In the genomic region with DNA sequence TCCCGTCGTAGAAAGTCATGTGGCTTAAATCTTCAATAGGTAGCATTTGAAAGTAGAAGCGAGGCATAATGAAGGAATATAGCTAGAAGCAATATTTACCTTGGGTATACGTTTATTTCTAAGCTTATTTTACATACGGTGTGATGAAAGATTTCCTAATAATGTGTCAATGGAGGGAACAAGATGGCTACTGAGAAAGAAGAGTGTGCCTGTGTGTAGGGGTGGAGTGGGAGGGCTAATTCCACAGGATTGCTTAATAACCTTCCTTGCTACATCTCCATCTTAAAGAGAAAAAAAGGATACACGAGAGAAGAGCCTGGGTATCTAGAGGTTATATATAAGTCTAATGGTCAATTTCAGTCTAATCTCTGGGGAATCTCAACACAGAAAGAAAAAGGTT, we compare ENCODE assay signal across 1 cellular context.
TF ChIP-seq lines count a peak whose summit lies in the region.

No MANE protein-coding gene starts in this region.

TF ChIP-seq in WTC11, 78 proteins besides CTCF, POLR2A, EP300 and RAD21 (continued from another document):
- TF ChIP-seq, protein P1, sequence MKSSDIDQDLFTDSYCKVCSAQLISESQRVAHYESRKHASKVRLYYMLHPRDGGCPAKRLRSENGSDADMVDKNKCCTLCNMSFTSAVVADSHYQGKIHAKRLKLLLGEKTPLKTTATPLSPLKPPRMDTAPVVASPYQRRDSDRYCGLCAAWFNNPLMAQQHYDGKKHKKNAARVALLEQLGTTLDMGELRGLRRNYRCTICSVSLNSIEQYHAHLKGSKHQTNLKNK (CRISPR knock-in tag; IDR thresholded peaks at IDR 0.05): no peak
- TF ChIP-seq, protein P2, sequence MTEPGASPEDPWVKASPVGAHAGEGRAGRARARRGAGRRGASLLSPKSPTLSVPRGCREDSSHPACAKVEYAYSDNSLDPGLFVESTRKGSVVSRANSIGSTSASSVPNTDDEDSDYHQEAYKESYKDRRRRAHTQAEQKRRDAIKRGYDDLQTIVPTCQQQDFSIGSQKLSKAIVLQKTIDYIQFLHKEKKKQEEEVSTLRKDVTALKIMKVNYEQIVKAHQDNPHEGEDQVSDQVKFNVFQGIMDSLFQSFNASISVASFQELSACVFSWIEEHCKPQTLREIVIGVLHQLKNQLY (CRISPR knock-in tag; IDR thresholded peaks at IDR 0.05): no peak
- TF ChIP-seq FOXK1 (CRISPR knock-in tag; IDR thresholded peaks at IDR 0.05): no peak
- TF ChIP-seq, protein P3, sequence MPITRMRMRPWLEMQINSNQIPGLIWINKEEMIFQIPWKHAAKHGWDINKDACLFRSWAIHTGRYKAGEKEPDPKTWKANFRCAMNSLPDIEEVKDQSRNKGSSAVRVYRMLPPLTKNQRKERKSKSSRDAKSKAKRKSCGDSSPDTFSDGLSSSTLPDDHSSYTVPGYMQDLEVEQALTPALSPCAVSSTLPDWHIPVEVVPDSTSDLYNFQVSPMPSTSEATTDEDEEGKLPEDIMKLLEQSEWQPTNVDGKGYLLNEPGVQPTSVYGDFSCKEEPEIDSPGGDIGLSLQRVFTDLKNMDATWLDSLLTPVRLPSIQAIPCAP (CRISPR knock-in tag; IDR thresholded peaks at IDR 0.05): no peak
- TF ChIP-seq PRRX2 (CRISPR knock-in tag; IDR thresholded peaks at IDR 0.05): no peak
- TF ChIP-seq PRDM15 (CRISPR knock-in tag; IDR thresholded peaks at IDR 0.05): no peak
- TF ChIP-seq ZBTB21 (CRISPR knock-in tag; IDR thresholded peaks at IDR 0.05; ENCODE audit: borderline replicate concordance): no peak
- TF ChIP-seq MXD4 (CRISPR knock-in tag; IDR thresholded peaks at IDR 0.05; ENCODE audit: borderline replicate concordance): no peak
